ENCODE assay signal across 10 cellular contexts in the genomic region with DNA sequence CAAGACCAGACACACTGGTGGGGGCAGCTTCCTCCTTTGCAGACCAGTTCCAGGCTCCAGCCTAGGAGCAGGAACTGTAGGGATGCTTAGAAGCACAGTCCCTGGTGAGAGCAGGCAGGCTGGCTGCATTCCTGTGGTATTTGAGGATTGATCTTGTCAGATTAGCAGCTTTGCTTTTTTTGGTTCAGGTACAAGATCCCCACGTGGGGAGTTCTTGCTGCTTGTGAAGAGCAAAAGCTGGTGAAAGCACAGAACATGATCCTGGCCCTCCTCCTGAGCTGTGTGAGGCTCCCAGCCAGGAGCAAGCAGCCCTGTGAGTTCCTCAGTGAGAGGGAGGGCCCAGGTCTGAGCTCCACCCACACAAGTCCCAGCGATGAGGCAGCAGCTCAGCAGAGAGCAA.
DNase-seq lines count a peak whose midpoint lies in the region; ATAC-seq and TF ChIP-seq lines count a peak whose summit lies in the region.
"Had no signal": no experiment of that assay in that cellular context is flagged by ENCODE, and none has a peak within 500 bp of the region (broad histone marks: within the 10 kb centered on the region; RNA-seq: fewer than 3 reads in every experiment).

No MANE protein-coding gene starts in this region.

- H3K36me3 Mint-ChIP-seq in activated CD8-positive, alpha-beta memory T cell treated with anti-CD3 and anti-CD28 coated beads, Interleukin-2, amount 10 ng/mL, durations not matched to agents 7 days and 5 days = peaks cover 16% of the 10 kb centered on the region
- H3K36me3 Mint-ChIP-seq in natural killer cell treated with Interleukin-12 subunit alpha and Interleukin-12 subunit beta and Interleukin-15 and Interleukin-18, amount 100 ng/mL, for 72 hours = no peaks in the 10 kb centered on the region

- no peak for TF ChIP-seq CTCF in vagina (IDR thresholded peaks at IDR 0.05)

- H3K9me3 Mint-ChIP-seq in activated CD8-positive, alpha-beta memory T cell treated with anti-CD3 and anti-CD28 coated beads, Interleukin-2, amount 10 ng/mL, durations not matched to agents 7 days and 5 days (ENCODE audit: low read depth) = no peaks in the 10 kb centered on the region
- no peaks in the 10 kb centered on the region for H3K9me3 Mint-ChIP-seq in natural killer cell treated with Interleukin-12 subunit alpha and Interleukin-12 subunit beta and Interleukin-15 and Interleukin-18, amount 100 ng/mL, for 72 hours
- H3K9me3 Mint-ChIP-seq: activated naive CD4-positive, alpha-beta T cell treated with anti-CD3 and anti-CD28 coated beads, Interleukin-2, amount 50 U/mL, for 24 hours had no signal

- no peaks in the 10 kb centered on the region for H3K36me3 ChIP-seq in vagina

- no peaks in the 10 kb centered on the region for H3K9me3 ChIP-seq in vagina

- peak overlapping the region; percentile 76 for H3K27ac ChIP-seq in angular gyrus (ENCODE audit: low read depth, low read length)
- H3K27ac ChIP-seq in vagina = no peak overlapping the region

- H3K4me1 Mint-ChIP-seq in activated CD8-positive, alpha-beta memory T cell treated with anti-CD3 and anti-CD28 coated beads, Interleukin-2, amount 10 ng/mL, durations not matched to agents 7 days and 5 days = peaks cover 11% of the 10 kb centered on the region
- H3K4me1 Mint-ChIP-seq in natural killer cell treated with Interleukin-12 subunit alpha and Interleukin-12 subunit beta and Interleukin-15 and Interleukin-18, amount 100 ng/mL, for 72 hours (ENCODE audit: low read depth in 2 of 2) = peaks cover 18 to 20% of the 10 kb centered on the region in 2 donors
- H3K4me1 Mint-ChIP-seq: activated naive CD4-positive, alpha-beta T cell treated with anti-CD3 and anti-CD28 coated beads, Interleukin-2, amount 50 U/mL, for 24 hours had no signal

- no peak for TF ChIP-seq POLR2A in vagina (IDR thresholded peaks at IDR 0.05)

- no peaks in the 10 kb centered on the region for H3K27me3 Mint-ChIP-seq in activated CD8-positive, alpha-beta memory T cell treated with anti-CD3 and anti-CD28 coated beads, Interleukin-2, amount 10 ng/mL, durations not matched to agents 7 days and 5 days
- no peaks in the 10 kb centered on the region for H3K27me3 Mint-ChIP-seq in natural killer cell treated with Interleukin-12 subunit alpha and Interleukin-12 subunit beta and Interleukin-15 and Interleukin-18, amount 100 ng/mL, for 72 hours
- H3K27me3 Mint-ChIP-seq: activated naive CD4-positive, alpha-beta T cell treated with anti-CD3 and anti-CD28 coated beads, Interleukin-2, amount 50 U/mL, for 24 hours; CD4-positive, CD25-positive, alpha-beta regulatory T cell had no signal

- DNase-seq in activated CD8-positive, alpha-beta memory T cell treated with anti-CD3 and anti-CD28 coated beads, Interleukin-2, amount 50 U/mL, for 48 hours = peak; percentile 43
- DNase-seq in activated CD8-positive, alpha-beta memory T cell treated with anti-CD3 and anti-CD28 coated beads, Interleukin-2, amount 10 ng/mL, durations not matched to agents 7 days and 5 days = no peak
- DNase-seq in iris pigment epithelial cell (ENCODE audit: low read depth) = peak; percentile 99
- peak; percentile 90 for DNase-seq in ureter (ENCODE audit: low spot score)
- DNase-seq in natural killer cell treated with Interleukin-12 subunit alpha and Interleukin-12 subunit beta and Interleukin-15 and Interleukin-18, amount 100 ng/mL, for 72 hours (ENCODE audit: low spot score) = no peak
- DNase-seq in stimulated activated CD4-positive, alpha-beta T cell treated with anti-CD3 and anti-CD28 coated beads, Interleukin-4, amount 100 ng/mL, for 4 hours = no peak
- no peak for DNase-seq in vagina (ENCODE audit: extremely low spot score in 2 of 2)
- DNase-seq: CD4-positive, CD25-positive, alpha-beta regulatory T cell had no signal

- no peak overlapping the region for H3K4me3 ChIP-seq in vagina

- CTCF ChIA-PET in activated CD8-positive, alpha-beta memory T cell treated with anti-CD3 and anti-CD28 coated beads, Interleukin-2, amount 10 ng/mL, durations not matched to agents 7 days and 5 days (lab: Charles Lee) = no interaction called here

- H3K4me3 Mint-ChIP-seq in activated CD8-positive, alpha-beta memory T cell treated with anti-CD3 and anti-CD28 coated beads, Interleukin-2, amount 10 ng/mL, durations not matched to agents 7 days and 5 days = no peak overlapping the region
- no peak overlapping the region for H3K4me3 Mint-ChIP-seq in natural killer cell treated with Interleukin-12 subunit alpha and Interleukin-12 subunit beta and Interleukin-15 and Interleukin-18, amount 100 ng/mL, for 72 hours
- H3K4me3 Mint-ChIP-seq: activated naive CD4-positive, alpha-beta T cell treated with anti-CD3 and anti-CD28 coated beads, Interleukin-2, amount 50 U/mL, for 24 hours; CD4-positive, CD25-positive, alpha-beta regulatory T cell had no signal

- peaks cover 27% of the 10 kb centered on the region for H3K4me1 ChIP-seq in vagina

- no peak for ATAC-seq in activated CD8-positive, alpha-beta memory T cell treated with anti-CD3 and anti-CD28 coated beads, Interleukin-2, amount 10 ng/mL, durations not matched to agents 7 days and 5 days
- ATAC-seq in natural killer cell treated with Interleukin-12 subunit alpha and Interleukin-12 subunit beta and Interleukin-15 and Interleukin-18, amount 100 ng/mL, for 72 hours = no peak

- no peaks in the 10 kb centered on the region for H3K27me3 ChIP-seq in vagina

- no peak overlapping the region for H3K27ac Mint-ChIP-seq in activated CD8-positive, alpha-beta memory T cell treated with anti-CD3 and anti-CD28 coated beads, Interleukin-2, amount 10 ng/mL, durations not matched to agents 7 days and 5 days
- no peak overlapping the region for H3K27ac Mint-ChIP-seq in natural killer cell treated with Interleukin-12 subunit alpha and Interleukin-12 subunit beta and Interleukin-15 and Interleukin-18, amount 100 ng/mL, for 72 hours
- H3K27ac Mint-ChIP-seq: activated naive CD4-positive, alpha-beta T cell treated with anti-CD3 and anti-CD28 coated beads, Interleukin-2, amount 50 U/mL, for 24 hours; CD4-positive, CD25-positive, alpha-beta regulatory T cell had no signal

- intact Hi-C loops in vagina (cut with DNase I) = no loop called here

Comparison
In these comparisons a context has a peak if more than half of its experiments do, and no peak if none do; other contexts are left out.
1. DNase-seq: peak in activated CD8-positive, alpha-beta memory T cell treated with anti-CD3 and anti-CD28 coated beads, Interleukin-2, amount 50 U/mL, for 48 hours (single experiment), iris pigment epithelial cell (single experiment) and ureter (single experiment); none in activated CD8-positive, alpha-beta memory T cell treated with anti-CD3 and anti-CD28 coated beads, Interleukin-2, amount 10 ng/mL, durations not matched to agents 7 days and 5 days (single experiment), natural killer cell treated with Interleukin-12 subunit alpha and Interleukin-12 subunit beta and Interleukin-15 and Interleukin-18, amount 100 ng/mL, for 72 hours (single experiment), stimulated activated CD4-positive, alpha-beta T cell treated with anti-CD3 and anti-CD28 coated beads, Interleukin-4, amount 100 ng/mL, for 4 hours (0 of 2) and vagina (0 of 2).